Comparison of ENCODE assay signal across 20 cellular contexts in genomic region chr4:29142708-29143107, GRCh38.
DNase-seq lines count a peak whose midpoint lies in the region; ATAC-seq and TF ChIP-seq lines count a peak whose summit lies in the region.
"Had no signal": no experiment of that assay in that cellular context is flagged by ENCODE, and none has a peak within 500 bp of the region (broad histone marks: within the 10 kb centered on the region; RNA-seq: fewer than 3 reads in every experiment).

No MANE protein-coding gene starts in this region.

- H4K91ac ChIP-seq in neuronal stem cell (ENCODE audit: low read depth, low read length, poor library complexity): no peak overlapping the region

- no peak overlapping the region for H2BK12ac ChIP-seq in neuronal stem cell (ENCODE audit: low read length)

- H3K9me3 ChIP-seq in neuronal stem cell (replicated peaks in 1 of 2; ENCODE audit: control insufficient read depth in 2 of 2, insufficient read depth in 1 of 2, low read depth in 1 of 2, low read length in 2 of 2) (no peaks in the 10 kb centered on the region), heart left ventricle (no peaks in the 10 kb centered on the region), vagina (no peaks in the 10 kb centered on the region)
- H3K9me3 ChIP-seq: A549; BLaER1 treated with 17β-estradiol and CSF1 and Interleukin-3, amounts not matched to agents 10 nM and 100 nM had no signal

- no peak overlapping the region for H3K4ac ChIP-seq in neuronal stem cell (ENCODE audit: low read length)

- H3K79me2 ChIP-seq in ACC112 (ENCODE audit: control insufficient read depth, insufficient read depth, low read length, unreplicated experiment): no peaks in the 10 kb centered on the region

- H3K4me3 ChIP-seq in ACC112 (ENCODE audit: low read depth, low read length): no peak overlapping the region
- no peak overlapping the region for H3K4me3 ChIP-seq in epithelial cell of proximal tubule (ENCODE audit: low read depth, low read length)
- no peak overlapping the region for H3K4me3 ChIP-seq in neuronal stem cell (ENCODE audit: low read length in 2 of 2)
- H3K4me3 ChIP-seq in heart left ventricle: no peak overlapping the region
- H3K4me3 ChIP-seq in vagina: no peak overlapping the region
- H3K4me3 ChIP-seq: A549; BLaER1 treated with 17β-estradiol and CSF1 and Interleukin-3, amounts not matched to agents 10 nM and 100 nM had no signal

- no peaks in the 10 kb centered on the region for H3K79me1 ChIP-seq in neuronal stem cell (ENCODE audit: low read depth, low read length)

- DNase-seq in epithelial cell of proximal tubule (ENCODE audit: low read depth) (peak; percentile 18), left kidney (ENCODE audit: low read depth, low spot score) (peak; percentile 28), neuronal stem cell (ENCODE audit: low spot score) (no peak), Ammon's horn (ENCODE audit: low spot score) (no peak), heart left ventricle (no peak), vagina (ENCODE audit: extremely low spot score in 2 of 2) (no peak)
- DNase-seq in activated CD4-positive, alpha-beta T cell treated with anti-CD3 and anti-CD28 coated beads, Interleukin-2, amount 50 U/mL, for 1 hour: no peak
- DNase-seq: CD4-positive, CD25-positive, alpha-beta regulatory T cell; CD8-positive, alpha-beta memory T cell; COR-L47; DMS 273 treated with DMSO at 0.1 percent for 48 hours; DMS53; DND-41; EL; H9; IMR-90 had no signal

- ATAC-seq in heart left ventricle: no peak
- ATAC-seq: A549 had no signal

- H3K4me2 ChIP-seq in neuronal stem cell (ENCODE audit: insufficient read depth, low read length, poor library complexity, severe bottlenecking): no peak overlapping the region
- H3K4me2 ChIP-seq: A549; BLaER1 treated with 17β-estradiol and CSF1 and Interleukin-3, amounts not matched to agents 10 nM and 100 nM had no signal

- H3K36me3 ChIP-seq in ACC112 (ENCODE audit: insufficient read depth, low read length) (no peaks in the 10 kb centered on the region), neuronal stem cell (replicated peaks in 1 of 2; ENCODE audit: control insufficient read depth in 2 of 2, insufficient read depth in 2 of 2, low read length in 2 of 2) (no peaks in the 10 kb centered on the region), heart left ventricle (no peaks in the 10 kb centered on the region), vagina (no peaks in the 10 kb centered on the region)
- H3K36me3 ChIP-seq: BLaER1 treated with 17β-estradiol and CSF1 and Interleukin-3, amounts not matched to agents 10 nM and 100 nM had no signal

- intact Hi-C loops in heart left ventricle (cut with DNase I): no loop called here
- intact Hi-C loops in vagina (cut with DNase I): no loop called here

- no peak overlapping the region for H2AK5ac ChIP-seq in neuronal stem cell (ENCODE audit: low read depth, low read length)

- no peak overlapping the region for H2BK120ac ChIP-seq in neuronal stem cell (ENCODE audit: low read depth, low read length)

- TF ChIP-seq POLR2A in heart left ventricle (IDR thresholded peaks at IDR 0.05): no peak
- no peak for TF ChIP-seq POLR2A in vagina (IDR thresholded peaks at IDR 0.05)

- H2BK15ac ChIP-seq in neuronal stem cell (ENCODE audit: low read length): no peak overlapping the region

- no peaks in the 10 kb centered on the region for H3K27me3 ChIP-seq in ACC112 (ENCODE audit: insufficient read depth, low read length)
- no peaks in the 10 kb centered on the region for H3K27me3 ChIP-seq in neuronal stem cell (ENCODE audit: control insufficient read depth in 3 of 3, insufficient read depth in 3 of 3, low read depth in 1 of 3, low read length in 3 of 3)
- H3K27me3 ChIP-seq in heart left ventricle: no peaks in the 10 kb centered on the region
- H3K27me3 ChIP-seq in vagina: no peaks in the 10 kb centered on the region
- H3K27me3 ChIP-seq: BLaER1 treated with 17β-estradiol and CSF1 and Interleukin-3, amounts not matched to agents 10 nM and 100 nM had no signal

- TF ChIP-seq CTCF in epithelial cell of proximal tubule (conservative IDR thresholded peaks at IDR 0.05; ENCODE audit: low read depth, low read length) (no peak), heart left ventricle (IDR thresholded peaks at IDR 0.05) (no peak), vagina (IDR thresholded peaks at IDR 0.05) (no peak)

- no peak overlapping the region for H3K27ac ChIP-seq in ACC112 (ENCODE audit: low read depth, low read length)
- H3K27ac ChIP-seq in neuronal stem cell (replicated peaks; ENCODE audit: low read length): no peak overlapping the region
- no peak overlapping the region for H3K27ac ChIP-seq in heart left ventricle
- no peak overlapping the region for H3K27ac ChIP-seq in vagina
- H3K27ac ChIP-seq: 22Rv1; A549; BLaER1 treated with 17β-estradiol and CSF1 and Interleukin-3, amounts not matched to agents 10 nM and 100 nM had no signal

- H2AFZ ChIP-seq in ACC112 (ENCODE audit: low read length, unreplicated experiment) (peak overlapping the region; percentile 54), neuronal stem cell (ENCODE audit: low read length) (peak overlapping the region; percentile 32)

- no peak overlapping the region for H4K8ac ChIP-seq in neuronal stem cell (ENCODE audit: low read depth, low read length)

- H3K14ac ChIP-seq in neuronal stem cell (ENCODE audit: low read length): no peak overlapping the region

- H3K18ac ChIP-seq in neuronal stem cell (ENCODE audit: low read length): no peak overlapping the region

- no peaks in the 10 kb centered on the region for H3K4me1 ChIP-seq in ACC112 (ENCODE audit: control insufficient read depth, insufficient read depth, low read length, unreplicated experiment)
- no peaks in the 10 kb centered on the region for H3K4me1 ChIP-seq in neuronal stem cell (ENCODE audit: control insufficient read depth in 2 of 2, insufficient read depth in 1 of 2, low read depth in 1 of 2, low read length in 2 of 2)
- no peaks in the 10 kb centered on the region for H3K4me1 ChIP-seq in heart left ventricle
- H3K4me1 ChIP-seq in vagina: no peaks in the 10 kb centered on the region
- H3K4me1 ChIP-seq: A549; BLaER1 treated with 17β-estradiol and CSF1 and Interleukin-3, amounts not matched to agents 10 nM and 100 nM had no signal

- H3K9ac ChIP-seq in neuronal stem cell (ENCODE audit: low read depth, low read length, poor library complexity): no peak overlapping the region
- H3K9ac ChIP-seq: BLaER1 treated with 17β-estradiol and CSF1 and Interleukin-3, amounts not matched to agents 10 nM and 100 nM had no signal

- H3K23ac ChIP-seq in neuronal stem cell (ENCODE audit: low read depth, low read length, poor library complexity): no peak overlapping the region

- H2BK5ac ChIP-seq in neuronal stem cell (ENCODE audit: low read length): no peak overlapping the region

- WGBS in neuronal stem cell (ENCODE audit: extremely low coverage in 2 of 2, insufficient read length in 2 of 2, insufficient replicate concordance in 1 of 2), 2 donors: no CpG with 5 or more reads among the region's 2 CpGs
- WGBS in heart left ventricle, 4 donors: 69 to 73% (median 70%) methylated on average over 2 of the region's 2 CpGs

Comparison
In these comparisons a context has a peak if more than half of its experiments do, and no peak if none do; other contexts are left out.
1. DNase-seq: peak in epithelial cell of proximal tubule (single experiment) and left kidney (single experiment); none in neuronal stem cell (single experiment), activated CD4-positive, alpha-beta T cell treated with anti-CD3 and anti-CD28 coated beads, Interleukin-2, amount 50 U/mL, for 1 hour (single experiment), Ammon's horn (single experiment), heart left ventricle (0 of 5) and vagina (0 of 2).